ENCODE assay signal across 9 cellular contexts in genomic region chr18:24019641-24020331, GRCh38. TPM values are rescaled to one million over a fixed set of nuclear protein-coding genes. Genes with fewer than 3 reads are reported as not detected.
DNase-seq lines count a peak whose midpoint lies in the region; ATAC-seq and TF ChIP-seq lines count a peak whose summit lies in the region.
"Had no signal": no experiment of that assay in that cellular context is flagged by ENCODE, and none has a peak within 500 bp of the region (broad histone marks: within the 10 kb centered on the region; RNA-seq: fewer than 3 reads in every experiment).

No MANE protein-coding gene starts in this region.

- H3K9me3 ChIP-seq in neural progenitor cell (ENCODE audit: low read depth): no peaks in the 10 kb centered on the region

- peaks cover 10% of the 10 kb centered on the region for H4K20me1 ChIP-seq in neural progenitor cell (ENCODE audit: low read depth)

- POLR2A ChIA-PET in activated B cell treated with CpG ODN at 0.5 μM for 24 hours (lab: Charles Lee): interaction anchor here (1.5 kb wide), 1 partner anchor 10 kb away, joined by 7 read pairs; no protein-coding TSS in a partner anchor
- POLR2A ChIA-PET in naive thymus-derived CD8-positive, alpha-beta T cell (lab: Charles Lee): interaction anchor here (1.2 kb wide), 1 partner anchor 27 kb away, joined by 4 read pairs; no protein-coding TSS in a partner anchor

- intact Hi-C loops in activated B cell treated with CpG ODN at 0.5 μM for 24 hours (cut with micrococcal nuclease): loop anchor here (1.0 to 2.0 kb wide), 3 partner anchors 13 to 433 kb away; partner anchors contain the start of gene NPC1

- no peak overlapping the region for H2AFZ ChIP-seq in neural progenitor cell (replicated peaks)

- peaks cover 33% of the 10 kb centered on the region for H3K79me2 ChIP-seq in neural progenitor cell (ENCODE audit: low read depth)

- H3K4me2 ChIP-seq in neural progenitor cell: no peak overlapping the region

- H3K27ac ChIP-seq in neural progenitor cell: no peak overlapping the region
- H3K27ac ChIP-seq: 22Rv1 had no signal

- peaks cover 85% of the 10 kb centered on the region for H3K4me1 Mint-ChIP-seq in activated B cell treated with CpG ODN at 0.5 μM for 24 hours
- peaks cover 56 to 93% (median 91%) of the 10 kb centered on the region in 4 donors for H3K4me1 Mint-ChIP-seq in naive thymus-derived CD8-positive, alpha-beta T cell
- peaks cover 14% of the 10 kb centered on the region for H3K4me1 Mint-ChIP-seq in neural progenitor cell

- DNase-seq in NK-92 treated with Interleukin-12 subunit alpha and Interleukin-12 subunit beta, amount 100 ng/mL, for 24 hours (lab: John Stamatoyannopoulos, UW): peak; percentile 35
- no peak for DNase-seq in NK-92 (lab: John Stamatoyannopoulos, UW; ENCODE audit: unreplicated experiment)
- no peak for DNase-seq in activated B cell treated with CpG ODN at 0.5 μM for 24 hours
- peak in 8 of 10 donors; percentile 26 to 75 (median 52) for DNase-seq in naive thymus-derived CD8-positive, alpha-beta T cell
- DNase-seq in NCI-H2107 treated with DMSO at 0.1 percent for 48 hours (lab: John Stamatoyannopoulos, UW; ENCODE audit: unreplicated experiment): no peak
- DNase-seq in neural progenitor cell (ENCODE audit: low spot score): no peak
- no peak for DNase-seq in dermis blood vessel endothelial cell

- peak overlapping the region; percentile 79 for H3K4me3 Mint-ChIP-seq in activated B cell treated with CpG ODN at 0.5 μM for 24 hours
- H3K4me3 Mint-ChIP-seq in naive thymus-derived CD8-positive, alpha-beta T cell: peak overlapping the region; percentile 34 to 93 (median 79)
- H3K4me3 Mint-ChIP-seq in neural progenitor cell: no peak overlapping the region

- H3K27me3 Mint-ChIP-seq in activated B cell treated with CpG ODN at 0.5 μM for 24 hours (no peaks in the 10 kb centered on the region), neural progenitor cell (ENCODE audit: insufficient read depth, low read depth) (peaks cover 4% of the 10 kb centered on the region)
- no peaks in the 10 kb centered on the region for H3K27me3 Mint-ChIP-seq in naive thymus-derived CD8-positive, alpha-beta T cell

- CTCF ChIA-PET in activated B cell treated with CpG ODN at 0.5 μM for 24 hours (lab: Charles Lee): no interaction called here

- H3K27me3 ChIP-seq in neural progenitor cell: peaks cover 15% of the 10 kb centered on the region

- H3K36me3 Mint-ChIP-seq in activated B cell treated with CpG ODN at 0.5 μM for 24 hours (ENCODE audit: low read depth): peaks cover 37% of the 10 kb centered on the region
- H3K36me3 Mint-ChIP-seq in naive thymus-derived CD8-positive, alpha-beta T cell: peaks cover 0 to 40% (median 4%) of the 10 kb centered on the region in 3 donors
- peaks cover 8% of the 10 kb centered on the region for H3K36me3 Mint-ChIP-seq in neural progenitor cell

- H3K4me1 ChIP-seq in neural progenitor cell: peaks cover 7% of the 10 kb centered on the region

- H3K9ac ChIP-seq in neural progenitor cell: no peak overlapping the region

- H3K27ac Mint-ChIP-seq in activated B cell treated with CpG ODN at 0.5 μM for 24 hours: peak overlapping the region; percentile 93
- peak overlapping the region; percentile 34 to 93 (median 89) for H3K27ac Mint-ChIP-seq in naive thymus-derived CD8-positive, alpha-beta T cell
- no peak overlapping the region for H3K27ac Mint-ChIP-seq in neural progenitor cell

- ATAC-seq in HG03097 (IDR thresholded peaks at IDR 0.05; ENCODE audit: low FRiP score, unreplicated experiment) (peak; percentile 64), activated B cell treated with CpG ODN at 0.5 μM for 24 hours (ENCODE audit: low read depth) (peak; percentile 72)
- ATAC-seq in naive thymus-derived CD8-positive, alpha-beta T cell: peak; percentile 67 to 78

- peaks cover 4% of the 10 kb centered on the region for H3F3A ChIP-seq in neural progenitor cell (ENCODE audit: low read depth)

- H3K9me3 Mint-ChIP-seq in activated B cell treated with CpG ODN at 0.5 μM for 24 hours (no peaks in the 10 kb centered on the region), neural progenitor cell (no peaks in the 10 kb centered on the region)
- H3K9me3 Mint-ChIP-seq in naive thymus-derived CD8-positive, alpha-beta T cell: no peaks in the 10 kb centered on the region

- no peaks in the 10 kb centered on the region for H3K36me3 ChIP-seq in neural progenitor cell

- H3K4me3 ChIP-seq in neural progenitor cell: no peak overlapping the region

- no peak for TF ChIP-seq CTCF in activated B cell treated with CpG ODN at 0.5 μM for 24 hours (IDR thresholded peaks at IDR 0.05)
- no peak for TF ChIP-seq CTCF in neural progenitor cell (IDR thresholded peaks at IDR 0.05)

RNA-seq across cellular contexts. Expression of gene TTC39C, which starts 5.2 kb away (rescaled TPM):
- total RNA-seq in activated B cell treated with CpG ODN at 0.5 μM for 24 hours (60.6 and 68.4 TPM in 2 replicates), neural progenitor cell (ENCODE audit: low replicate concordance) (26.1 and 27.6 TPM in 2 replicates), dermis blood vessel endothelial cell (2.0 TPM in 2 replicates)
- total RNA-seq in naive thymus-derived CD8-positive, alpha-beta T cell: 10 to 100 TPM; 80.2 to 83.3 TPM
- 10 to 100 TPM; 36.5 to 60.6 (median 39.3) TPM for polyA plus RNA-seq in naive thymus-derived CD8-positive, alpha-beta T cell

Comparison
In these comparisons a context has a peak if more than half of its experiments do, and no peak if none do; other contexts are left out.
1. DNase-seq: peak in NK-92 treated with Interleukin-12 subunit alpha and Interleukin-12 subunit beta, amount 100 ng/mL, for 24 hours (single experiment) and naive thymus-derived CD8-positive, alpha-beta T cell (8 of 10); none in NK-92 (single experiment), activated B cell treated with CpG ODN at 0.5 μM for 24 hours (single experiment), NCI-H2107 treated with DMSO at 0.1 percent for 48 hours (single experiment), neural progenitor cell (single experiment) and dermis blood vessel endothelial cell (single experiment).
2. Peak in every context shown above with its lines, with median percentiles within 50 percentile points of each other: ATAC-seq.